ENCODE assay signal across 10 cellular contexts in the genomic region with DNA sequence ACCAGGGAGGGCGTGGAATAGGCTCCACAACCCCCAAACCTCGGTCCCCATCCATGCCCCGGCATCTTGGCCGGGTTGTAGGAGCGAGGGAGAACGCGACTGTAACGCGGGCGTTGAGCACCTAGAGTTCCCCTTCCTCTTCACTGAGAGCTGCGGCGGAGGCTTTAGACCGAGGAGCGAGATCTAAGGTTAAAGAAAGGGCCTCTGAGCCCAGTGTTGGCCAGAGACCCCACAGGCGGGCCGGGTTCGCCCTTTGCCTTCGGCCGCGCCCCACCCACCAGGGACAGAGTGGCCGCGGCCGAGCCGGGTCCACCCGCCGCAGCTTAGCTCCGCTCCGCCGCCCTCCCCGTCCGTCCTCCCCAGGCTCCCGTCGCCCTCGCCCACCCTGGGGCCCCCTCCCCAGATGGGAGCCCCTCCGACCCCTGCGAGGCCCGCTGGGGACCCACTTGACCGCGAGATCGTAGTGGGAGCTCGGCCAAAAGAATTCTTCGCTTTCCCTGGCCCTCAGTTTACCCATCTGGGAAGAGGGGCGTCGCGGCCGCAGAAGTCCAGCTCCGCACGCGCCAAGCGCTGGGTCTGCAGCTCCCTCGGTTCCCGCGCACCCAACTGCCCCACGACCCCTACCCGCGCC. TPM values are rescaled to one million over a fixed set of nuclear protein-coding genes. Genes with fewer than 3 reads are reported as not detected.
DNase-seq lines count a peak whose midpoint lies in the region; ATAC-seq and TF ChIP-seq lines count a peak whose summit lies in the region.
"Had no signal": no experiment of that assay in that cellular context is flagged by ENCODE, and none has a peak within 500 bp of the region (broad histone marks: within the 10 kb centered on the region; RNA-seq: fewer than 3 reads in every experiment).

No MANE protein-coding gene starts in this region.

- H3K9ac ChIP-seq in SK-N-SH: no peak overlapping the region
- peak overlapping the region in 4 of 5 donors; percentile 1 to 58 (median 44) for H3K9ac ChIP-seq in subcutaneous abdominal adipose tissue (ENCODE audit: low read length in 5 of 5)

- H3K9me3 Mint-ChIP-seq in activated CD8-positive, alpha-beta T cell treated with anti-CD3 and anti-CD28 coated beads, Interleukin-2, amount 10 ng/mL, durations not matched to agents 7 days and 5 days (ENCODE audit: insufficient read depth): no peaks in the 10 kb centered on the region
- H3K9me3 Mint-ChIP-seq: neural crest cell had no signal

- no peak for TF ChIP-seq RAD21 in SK-N-SH (IDR thresholded peaks at IDR 0.05; ENCODE audit: low read length)

- H3K36me3 ChIP-seq in SK-N-SH (replicated peaks in 1 of 2; ENCODE audit: control insufficient read depth in 1 of 2, insufficient read depth in 2 of 2, low read length in 1 of 2) (no peaks in the 10 kb centered on the region), subcutaneous abdominal adipose tissue (ENCODE audit: control insufficient read depth in 5 of 5, insufficient read depth in 5 of 5, low read length in 5 of 5) (no peaks in the 10 kb centered on the region)

- no peaks in the 10 kb centered on the region for H4K20me1 ChIP-seq in SK-N-SH (ENCODE audit: insufficient read depth)

- CTCF ChIA-PET in SK-N-SH (lab: Yijun Ruan, JAX): interaction anchor here (1.7 kb wide), 2 partner anchors 54 to 60 kb away, joined by 4 to 6 read pairs; no protein-coding TSS in a partner anchor
- CTCF ChIA-PET in activated CD8-positive, alpha-beta T cell treated with anti-CD3 and anti-CD28 coated beads, Interleukin-2, amount 10 ng/mL, durations not matched to agents 7 days and 5 days (lab: Charles Lee): interaction anchor here (1.3 kb wide), 1 partner anchor 61 kb away, joined by 5 read pairs; no protein-coding TSS in a partner anchor

- H3K36me3 Mint-ChIP-seq in activated CD8-positive, alpha-beta T cell treated with anti-CD3 and anti-CD28 coated beads, Interleukin-2, amount 10 ng/mL, durations not matched to agents 7 days and 5 days (ENCODE audit: low read depth): peaks cover 14% of the 10 kb centered on the region

- no peak for TF ChIP-seq CTCF in SK-N-SH (IDR thresholded peaks at IDR 0.05)

- H3K27ac ChIP-seq in SK-N-SH (ENCODE audit: low read depth in 2 of 2, low read length in 1 of 2) (no peak overlapping the region), subcutaneous abdominal adipose tissue (ENCODE audit: low read depth, low read length) (peak overlapping the region; percentile 30)
- H3K27ac ChIP-seq: C4-2B had no signal

- DNase-seq in SK-N-SH: peak; percentile 57
- no peak for DNase-seq in activated CD8-positive, alpha-beta T cell treated with anti-CD3 and anti-CD28 coated beads, Interleukin-2, amount 10 ng/mL, durations not matched to agents 7 days and 5 days
- DNase-seq in iPS-NIHi7 (ENCODE audit: extremely low spot score): peak; percentile 61
- no peak for DNase-seq in NCI-H226

- H3K4me2 ChIP-seq in SK-N-SH: peak overlapping the region; percentile 71

- H3K27me3 Mint-ChIP-seq in activated CD8-positive, alpha-beta T cell treated with anti-CD3 and anti-CD28 coated beads, Interleukin-2, amount 10 ng/mL, durations not matched to agents 7 days and 5 days (ENCODE audit: low read depth): peaks cover 30% of the 10 kb centered on the region

- H3K4me1 Mint-ChIP-seq in activated CD8-positive, alpha-beta T cell treated with anti-CD3 and anti-CD28 coated beads, Interleukin-2, amount 10 ng/mL, durations not matched to agents 7 days and 5 days (ENCODE audit: low read depth): peaks cover 10% of the 10 kb centered on the region

- H3K9me3 ChIP-seq in SK-N-SH (no peaks in the 10 kb centered on the region), subcutaneous abdominal adipose tissue (ENCODE audit: control insufficient read depth in 5 of 5, low read length in 5 of 5) (peaks cover 0 to 4% (median 0%) of the 10 kb centered on the region in 5 donors)

- no peak for TF ChIP-seq EP300 in SK-N-SH (IDR thresholded peaks at IDR 0.05; ENCODE audit: borderline replicate concordance in 1 of 2, low read depth in 1 of 2, low read length in 1 of 2)

- peaks cover 8% of the 10 kb centered on the region for H3F3A ChIP-seq in SK-N-SH (replicated peaks; ENCODE audit: insufficient read depth)

- no peak overlapping the region for H2AFZ ChIP-seq in SK-N-SH (ENCODE audit: low read depth)

- POLR2A ChIA-PET in SK-N-SH (lab: Yijun Ruan, JAX): interaction anchor here (0.6 kb wide), 1 partner anchor 11 kb away, joined by 3 read pairs; no protein-coding TSS in a partner anchor
- POLR2A ChIA-PET in activated CD8-positive, alpha-beta T cell treated with anti-CD3 and anti-CD28 coated beads, Interleukin-2, amount 10 ng/mL, durations not matched to agents 7 days and 5 days (lab: Charles Lee): no interaction called here

- H3K27me3 ChIP-seq in SK-N-SH (ENCODE audit: insufficient read depth) (no peaks in the 10 kb centered on the region), subcutaneous abdominal adipose tissue (ENCODE audit: control insufficient read depth in 5 of 5, insufficient read depth in 4 of 5, low read length in 5 of 5) (peaks cover 3 to 26% (median 11%) of the 10 kb centered on the region in 5 donors)

- peak overlapping the region; percentile 43 for H3K4me3 Mint-ChIP-seq in activated CD8-positive, alpha-beta T cell treated with anti-CD3 and anti-CD28 coated beads, Interleukin-2, amount 10 ng/mL, durations not matched to agents 7 days and 5 days
- H3K4me3 Mint-ChIP-seq: neural crest cell had no signal

- no peak; the same call in 2 of the 3 replicates for ATAC-seq in SK-N-SH treated with all-trans-retinoic acid at 6 μM for 48 hours
- no peak for ATAC-seq in activated CD8-positive, alpha-beta T cell treated with anti-CD3 and anti-CD28 coated beads, Interleukin-2, amount 10 ng/mL, durations not matched to agents 7 days and 5 days
- no peak for ATAC-seq in GM18519 (IDR thresholded peaks at IDR 0.05; ENCODE audit: low FRiP score, unreplicated experiment)
- no peak for ATAC-seq in GM18511 (IDR thresholded peaks at IDR 0.05; ENCODE audit: unreplicated experiment)

- H3K79me2 ChIP-seq in SK-N-SH (ENCODE audit: insufficient read depth): no peaks in the 10 kb centered on the region

- no peaks in the 10 kb centered on the region; a peak in 1 of 4 replicates for H3K4me1 ChIP-seq in SK-N-SH (ENCODE audit: control insufficient read depth in 1 of 2, insufficient read depth in 2 of 2, low read depth in 1 of 2, low read length in 1 of 2)
- peaks cover 3 to 33% (median 25%) of the 10 kb centered on the region in 5 donors for H3K4me1 ChIP-seq in subcutaneous abdominal adipose tissue (ENCODE audit: control insufficient read depth in 5 of 5, insufficient read depth in 5 of 5, low read length in 5 of 5)

- H3K9me2 ChIP-seq in SK-N-SH: no peaks in the 10 kb centered on the region

- H3K4me3 ChIP-seq in SK-N-SH (ENCODE audit: low read depth in 2 of 2, low read length in 1 of 2) (peak overlapping the region; percentile 56 to 64), subcutaneous abdominal adipose tissue (ENCODE audit: low read depth in 1 of 5, low read length in 5 of 5) (peak overlapping the region; percentile 38 to 67 (median 64))

- WGBS in SK-N-SH (ENCODE audit: low lambda C conversion rate): 67% methylated on average over 37 of the region's 56 CpGs

- no peak overlapping the region for H3K27ac Mint-ChIP-seq in activated CD8-positive, alpha-beta T cell treated with anti-CD3 and anti-CD28 coated beads, Interleukin-2, amount 10 ng/mL, durations not matched to agents 7 days and 5 days

TF ChIP-seq in SK-N-SH, 30 proteins besides CTCF, POLR2A, EP300 and RAD21 (continues in another document):
- TF ChIP-seq, protein P1, sequence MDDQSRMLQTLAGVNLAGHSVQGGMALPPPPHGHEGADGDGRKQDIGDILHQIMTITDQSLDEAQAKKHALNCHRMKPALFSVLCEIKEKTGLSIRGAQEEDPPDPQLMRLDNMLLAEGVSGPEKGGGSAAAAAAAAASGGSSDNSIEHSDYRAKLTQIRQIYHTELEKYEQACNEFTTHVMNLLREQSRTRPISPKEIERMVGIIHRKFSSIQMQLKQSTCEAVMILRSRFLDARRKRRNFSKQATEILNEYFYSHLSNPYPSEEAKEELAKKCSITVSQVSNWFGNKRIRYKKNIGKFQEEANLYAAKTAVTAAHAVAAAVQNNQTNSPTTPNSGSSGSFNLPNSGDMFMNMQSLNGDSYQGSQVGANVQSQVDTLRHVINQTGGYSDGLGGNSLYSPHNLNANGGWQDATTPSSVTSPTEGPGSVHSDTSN (IDR thresholded peaks at IDR 0.05): no peak

TF ChIP-seq in SK-N-SH treated with all-trans-retinoic acid at 6 μM for 48 hours, 23 proteins besides CTCF, POLR2A, EP300 and RAD21 (continues in another document):
- TF ChIP-seq ZC3H10 (CRISPR knock-in tag; IDR thresholded peaks at IDR 0.05): no peak
- no peak for TF ChIP-seq SNAI2 (CRISPR knock-in tag; IDR thresholded peaks at IDR 0.05)
- TF ChIP-seq GLIS3 (CRISPR knock-in tag; IDR thresholded peaks at IDR 0.05): no peak
- no peak for TF ChIP-seq ZNF70 (CRISPR knock-in tag; IDR thresholded peaks at IDR 0.05)
- TF ChIP-seq CSDC2 (CRISPR knock-in tag; IDR thresholded peaks at IDR 0.05): no peak
- no peak for TF ChIP-seq PPARA (CRISPR knock-in tag; IDR thresholded peaks at IDR 0.05; ENCODE audit: borderline replicate concordance)
- TF ChIP-seq, protein P2, sequence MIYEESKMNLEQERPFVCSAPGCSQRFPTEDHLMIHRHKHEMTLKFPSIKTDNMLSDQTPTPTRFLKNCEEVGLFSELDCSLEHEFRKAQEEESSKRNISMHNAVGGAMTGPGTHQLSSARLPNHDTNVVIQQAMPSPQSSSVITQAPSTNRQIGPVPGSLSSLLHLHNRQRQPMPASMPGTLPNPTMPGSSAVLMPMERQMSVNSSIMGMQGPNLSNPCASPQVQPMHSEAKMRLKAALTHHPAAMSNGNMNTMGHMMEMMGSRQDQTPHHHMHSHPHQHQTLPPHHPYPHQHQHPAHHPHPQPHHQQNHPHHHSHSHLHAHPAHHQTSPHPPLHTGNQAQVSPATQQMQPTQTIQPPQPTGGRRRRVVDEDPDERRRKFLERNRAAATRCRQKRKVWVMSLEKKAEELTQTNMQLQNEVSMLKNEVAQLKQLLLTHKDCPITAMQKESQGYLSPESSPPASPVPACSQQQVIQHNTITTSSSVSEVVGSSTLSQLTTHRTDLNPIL (CRISPR knock-in tag; IDR thresholded peaks at IDR 0.05; ENCODE audit: low read depth): no peak
- TF ChIP-seq ISL1 (CRISPR knock-in tag; IDR thresholded peaks at IDR 0.05): no peak

RNA-seq across cellular contexts. Expression of a gene that starts 0.4 kb away (rescaled TPM):
- polyA plus RNA-seq in SK-N-SH (2012; rRNA removed): 25.8 and 51.0 TPM in 2 replicates
- 16.3 and 22.6 TPM in 2 replicates for polyA plus RNA-seq in SK-N-SH (2012; cell fraction: cytosol; rRNA removed)
- polyA plus RNA-seq in SK-N-SH (2012; cell fraction: nucleus; rRNA removed): 59.5 and 61.6 TPM in 2 replicates
- under 1 TPM; 0.29 to 0.61 TPM for total RNA-seq in activated CD8-positive, alpha-beta T cell treated with anti-CD3 and anti-CD28 coated beads, Interleukin-2, amount 10 ng/mL, durations not matched to agents 7 days and 5 days

RNA-seq across cellular contexts. Expression of a gene that starts 38.1 kb away (rescaled TPM):
- 0.21 and 0.31 TPM in 2 replicates for polyA plus RNA-seq in SK-N-SH (2012; rRNA removed)
- polyA plus RNA-seq in SK-N-SH (2012; cell fraction: cytosol; rRNA removed): 0.14 and 0.43 TPM in 2 replicates
- 0.19 and 0.32 TPM in 2 replicates for polyA plus RNA-seq in SK-N-SH (2012; cell fraction: nucleus; rRNA removed)
- not detected for total RNA-seq in activated CD8-positive, alpha-beta T cell treated with anti-CD3 and anti-CD28 coated beads, Interleukin-2, amount 10 ng/mL, durations not matched to agents 7 days and 5 days

Comparison
In these comparisons a context has a peak if more than half of its experiments do, and no peak if none do; other contexts are left out.
1. DNase-seq: peak in SK-N-SH (single experiment) and iPS-NIHi7 (single experiment); none in activated CD8-positive, alpha-beta T cell treated with anti-CD3 and anti-CD28 coated beads, Interleukin-2, amount 10 ng/mL, durations not matched to agents 7 days and 5 days (single experiment) and NCI-H226 (single experiment).